ENCODE assay signal across 25 cellular contexts in genomic region chr22:23548501-23549197, GRCh38. TPM values are rescaled to one million over a fixed set of nuclear protein-coding genes. Genes with fewer than 3 reads are reported as not detected.
"Had no signal": no experiment of that assay in that cellular context is flagged by ENCODE, and none has a peak within 500 bp of the region (broad histone marks: within the 10 kb centered on the region; RNA-seq: fewer than 3 reads in every experiment).

No MANE protein-coding gene starts in this region.

- H3K36me3 ChIP-seq: thyroid gland had no signal

- H3K36me3 Mint-ChIP-seq: activated naive CD8-positive, alpha-beta T cell had no signal

- H3K27ac Mint-ChIP-seq: activated CD4-positive, alpha-beta T cell treated with anti-CD3 and anti-CD28 coated beads for 36 hours; activated naive CD8-positive, alpha-beta T cell; stimulated activated naive B cell treated with anti-CD40 and anti-IgM and Interleukin-4, amounts not matched to agents 10 μg/mL and 1 μg/mL and 100 μg/mL, for 72 hours; T-helper 17 cell had no signal

- DNase-seq: activated CD4-positive, alpha-beta T cell treated with anti-CD3 and anti-CD28 coated beads for 36 hours; activated CD4-positive, alpha-beta T cell treated with anti-CD3 and anti-CD28 coated beads, Interleukin-2, amount 50 U/mL, for 48 hours; activated gamma-delta T cell; activated T-cell treated with anti-CD3 and anti-CD28 coated beads, Interleukin-2, amount 50 U/mL, for 48 hours; amygdala; body of pancreas; foreskin keratinocyte; glutamatergic neuron; hippocampal formation; left colon; psoas muscle; stimulated activated naive B cell treated with anti-CD40 and anti-IgM and Interleukin-4, amounts not matched to agents 10 μg/mL and 1 μg/mL and 100 μg/mL, for 72 hours; T-helper 17 cell; thyroid gland had no signal

- H3K9me3 ChIP-seq: body of pancreas, thyroid gland had no signal

- H3K27ac ChIP-seq: body of pancreas, dorsolateral prefrontal cortex, foreskin keratinocyte, psoas muscle, thyroid gland had no signal

- ATAC-seq: activated CD4-positive, alpha-beta T cell treated with anti-CD3 and anti-CD28 coated beads for 36 hours; body of pancreas; foreskin keratinocyte; left colon; psoas muscle; right cardiac atrium; stimulated activated naive B cell treated with anti-CD40 and anti-IgM and Interleukin-4, amounts not matched to agents 10 μg/mL and 1 μg/mL and 100 μg/mL, for 72 hours; T-helper 17 cell had no signal

- H3K4me1 Mint-ChIP-seq: activated CD4-positive, alpha-beta T cell treated with anti-CD3 and anti-CD28 coated beads for 36 hours; stimulated activated naive B cell treated with anti-CD40 and anti-IgM and Interleukin-4, amounts not matched to agents 10 μg/mL and 1 μg/mL and 100 μg/mL, for 72 hours; T-helper 17 cell had no signal

- H3K4me3 ChIP-seq: body of pancreas, dorsolateral prefrontal cortex, psoas muscle, thyroid gland had no signal

- H3K27me3 ChIP-seq: body of pancreas, thyroid gland had no signal

- H3K4me3 Mint-ChIP-seq: activated CD4-positive, alpha-beta T cell treated with anti-CD3 and anti-CD28 coated beads for 36 hours; activated naive CD8-positive, alpha-beta T cell; stimulated activated naive B cell treated with anti-CD40 and anti-IgM and Interleukin-4, amounts not matched to agents 10 μg/mL and 1 μg/mL and 100 μg/mL, for 72 hours; T-helper 17 cell had no signal

- H3K4me1 ChIP-seq: body of pancreas, foreskin keratinocyte, psoas muscle, thyroid gland had no signal

- H3K27me3 Mint-ChIP-seq: activated CD4-positive, alpha-beta T cell treated with anti-CD3 and anti-CD28 coated beads for 36 hours; activated naive CD8-positive, alpha-beta T cell; stimulated activated naive B cell treated with anti-CD40 and anti-IgM and Interleukin-4, amounts not matched to agents 10 μg/mL and 1 μg/mL and 100 μg/mL, for 72 hours; T-helper 17 cell had no signal

RNA-seq across cellular contexts. Expression of gene IGLL1, which starts 31.4 kb away (rescaled TPM):
- total RNA-seq: activated CD4-positive, alpha-beta T cell treated with anti-CD3 and anti-CD28 coated beads for 36 hours; body of pancreas; epithelial cell of proximal tubule; fibroblast of lung; foreskin keratinocyte; left colon; lung microvascular endothelial cell; myocyte; osteoblast; psoas muscle; right cardiac atrium; SK-MEL-5; T-helper 17 cell; thyroid gland; urinary bladder had no signal
- polyA plus RNA-seq: fibroblast of lung, foreskin keratinocyte, neural cell, psoas muscle, right cardiac atrium, urinary bladder had no signal
